In the genomic region with DNA sequence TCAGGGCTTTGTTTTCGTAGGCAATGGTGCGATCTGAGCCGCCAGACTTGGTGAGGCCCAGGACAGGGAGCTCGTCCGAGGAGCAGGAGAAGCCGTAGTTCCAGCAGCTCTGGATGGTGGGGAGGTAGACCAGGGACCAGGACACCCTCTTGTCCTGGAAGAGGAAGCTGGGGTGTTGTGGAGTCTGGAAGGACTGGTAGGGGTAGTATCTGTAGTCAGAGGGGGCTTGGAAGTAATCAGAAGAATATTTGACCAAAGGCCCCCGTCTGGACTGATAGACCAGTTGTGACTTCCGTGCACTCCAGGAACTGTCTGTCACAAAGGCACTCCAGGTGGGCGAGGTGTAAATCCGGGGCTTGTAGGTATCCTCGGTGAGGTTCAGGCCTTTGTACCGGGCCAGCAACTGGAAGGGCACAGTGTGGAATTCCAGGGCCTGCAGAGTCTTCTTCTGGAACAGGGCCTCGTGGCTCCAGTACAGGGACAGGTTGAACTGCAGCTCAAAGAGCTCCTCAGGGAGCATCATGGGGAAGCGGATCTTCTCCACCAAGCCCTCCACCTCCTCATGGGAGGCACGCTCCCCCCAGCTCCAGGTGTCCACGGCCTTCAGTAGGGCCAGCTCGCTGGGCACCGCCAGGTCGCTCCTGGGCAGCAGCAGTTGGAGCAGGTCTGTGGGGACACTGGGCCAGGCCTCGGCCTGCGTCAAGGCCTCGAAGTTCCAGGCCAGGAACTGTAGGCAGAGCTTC, we compare ENCODE assay signal across 10 cellular contexts. TPM values are rescaled to one million over a fixed set of nuclear protein-coding genes. Genes with fewer than 3 reads are reported as not detected.
DNase-seq lines count a peak whose midpoint lies in the region; ATAC-seq and TF ChIP-seq lines count a peak whose summit lies in the region.
"Had no signal": no experiment of that assay in that cellular context is flagged by ENCODE, and none has a peak within 500 bp of the region (broad histone marks: within the 10 kb centered on the region; RNA-seq: fewer than 3 reads in every experiment).

No MANE protein-coding gene starts in this region.

- BruUV-seq in Calu3 (replicated peaks; lab: Mats Ljungman, UMichigan) (no TSS peak), PC-3 (replicated peaks; lab: Mats Ljungman, UMichigan) (no TSS peak)

- H3K36me3 Mint-ChIP-seq in Calu3 (ENCODE audit: insufficient read depth, unreplicated experiment) (peaks cover 92% of the 10 kb centered on the region), endodermal cell (ENCODE audit: low read depth) (no peaks in the 10 kb centered on the region)

- ATAC-seq in PC-3 = no peak
- no peak for ATAC-seq in HG02938 (IDR thresholded peaks at IDR 0.05; ENCODE audit: unreplicated experiment)
- ATAC-seq in HG03439 (IDR thresholded peaks at IDR 0.05; ENCODE audit: unreplicated experiment) = no peak
- ATAC-seq in GM18502 (IDR thresholded peaks at IDR 0.05; ENCODE audit: poor library complexity, unreplicated experiment) = no peak

- no peaks in the 10 kb centered on the region for H3K79me2 ChIP-seq in PC-3 (ENCODE audit: low read length)

- H3K9me2 ChIP-seq in PC-3 (replicated peaks; ENCODE audit: low read length) = no peaks in the 10 kb centered on the region

- H3K9me3 ChIP-seq in PC-3 (ENCODE audit: low read length) (no peaks in the 10 kb centered on the region), endodermal cell (ENCODE audit: control insufficient read depth, low read length) (no peaks in the 10 kb centered on the region), spleen (no peaks in the 10 kb centered on the region)

- H3K27ac ChIP-seq in PC-3 (ENCODE audit: low read length) (no peak overlapping the region), endodermal cell (ENCODE audit: low read depth, low read length) (no peak overlapping the region), spleen (peak overlapping the region in 7 of 8 donors; percentile 46 to 69 (median 55))

- H3K9me3 Mint-ChIP-seq in Calu3 (ENCODE audit: low read depth, unreplicated experiment) (no peaks in the 10 kb centered on the region), endodermal cell (no peaks in the 10 kb centered on the region)
- H3K9me3 Mint-ChIP-seq: activated CD8-positive, alpha-beta T cell treated with anti-CD3 and anti-CD28 coated beads for 36 hours had no signal

- 84 to 85% methylated on average over 18 to 22 of the region's 22 CpGs for WGBS in endodermal cell (ENCODE audit: insufficient coverage in 1 of 2, insufficient read length in 1 of 2), 2 experiments
- WGBS in spleen, 5 donors = 78 to 83% (median 82%) methylated on average over 22 of the region's 22 CpGs

- peaks cover 20% of the 10 kb centered on the region for H3K4me1 Mint-ChIP-seq in Calu3 (ENCODE audit: low read depth, unreplicated experiment)
- peaks cover 21% of the 10 kb centered on the region for H3K4me1 Mint-ChIP-seq in endodermal cell

- H2AFZ ChIP-seq in PC-3 (ENCODE audit: low read length) = peak overlapping the region; percentile 62

- H3K4me3 ChIP-seq in PC-3 (ENCODE audit: low read length) (no peak overlapping the region), endodermal cell (ENCODE audit: low read length) (no peak overlapping the region), spleen (peak overlapping the region in 1 of 8 donors; percentile 36)
- H3K4me3 ChIP-seq: lung had no signal

- H3K27me3 Mint-ChIP-seq in Calu3 (ENCODE audit: unreplicated experiment) (no peaks in the 10 kb centered on the region), endodermal cell (ENCODE audit: insufficient read depth) (no peaks in the 10 kb centered on the region)
- H3K27me3 Mint-ChIP-seq: activated CD8-positive, alpha-beta T cell treated with anti-CD3 and anti-CD28 coated beads for 36 hours had no signal

- H3F3A ChIP-seq in PC-3 (ENCODE audit: low read length, unreplicated experiment) = no peaks in the 10 kb centered on the region

- H4K20me1 ChIP-seq in PC-3 (ENCODE audit: low read length) = no peaks in the 10 kb centered on the region

- H3K9ac ChIP-seq in PC-3 (ENCODE audit: low read length) (no peak overlapping the region), endodermal cell (ENCODE audit: extremely low read depth, low read length, poor library complexity, severe bottlenecking) (no peak overlapping the region)

- H3K27ac Mint-ChIP-seq in Calu3 (ENCODE audit: unreplicated experiment) (peak overlapping the region; percentile 80), endodermal cell (peak overlapping the region; percentile 96)
- H3K27ac Mint-ChIP-seq: activated CD8-positive, alpha-beta T cell treated with anti-CD3 and anti-CD28 coated beads for 36 hours had no signal

- H3K27me3 ChIP-seq in PC-3 (ENCODE audit: low read length) (no peaks in the 10 kb centered on the region), endodermal cell (ENCODE audit: control insufficient read depth, insufficient read depth, low read length, poor library complexity, severe bottlenecking) (no peaks in the 10 kb centered on the region), spleen (replicated peaks in 1 of 7) (no peaks in the 10 kb centered on the region)

- CTCF ChIA-PET in Calu3 (lab: Charles Lee) = interaction anchor here (0.7 to 2.2 kb wide), 6 partner anchors 11 to 106 kb away, joined by 3 to 15 read pairs (median 4); no protein-coding TSS in a partner anchor
- CTCF ChIA-PET in PC-3 (lab: Charles Lee) = interaction anchor here (0.6 to 2.0 kb wide), 6 partner anchors 78 to 108 kb away, joined by 3 to 23 read pairs (median 4); no protein-coding TSS in a partner anchor

- H3K4me3 Mint-ChIP-seq in Calu3 (ENCODE audit: low read depth, unreplicated experiment) (no peak overlapping the region), endodermal cell (no peak overlapping the region)
- H3K4me3 Mint-ChIP-seq: activated CD8-positive, alpha-beta T cell treated with anti-CD3 and anti-CD28 coated beads for 36 hours had no signal

- H3K4me1 ChIP-seq in PC-3 (ENCODE audit: insufficient read depth, low read length) (peaks cover 8% of the 10 kb centered on the region), endodermal cell (ENCODE audit: control insufficient read depth, insufficient read depth, low read length) (peaks cover 10% of the 10 kb centered on the region), spleen (peaks cover 8 to 64% (median 33%) of the 10 kb centered on the region in 6 donors)

- TF ChIP-seq CTCF in Calu3 (IDR thresholded peaks at IDR 0.05; ENCODE audit: unreplicated experiment) = no peak
- TF ChIP-seq CTCF in PC-3 (conservative IDR thresholded peaks at IDR 0.05; ENCODE audit: low read depth, low read length) = no peak
- TF ChIP-seq CTCF in endodermal cell (conservative IDR thresholded peaks at IDR 0.05) = no peak
- TF ChIP-seq CTCF in spleen (IDR thresholded peaks at IDR 0.05 in 8 of 11, conservative IDR thresholded peaks at IDR 0.05 in 3 of 11) = no peak

- peak overlapping the region; percentile 20 for H3K4me2 ChIP-seq in PC-3 (ENCODE audit: low read length)

- H3K36me3 ChIP-seq in PC-3 (ENCODE audit: low read depth, low read length) (no peaks in the 10 kb centered on the region), endodermal cell (ENCODE audit: control insufficient read depth, insufficient read depth, low read length) (no peaks in the 10 kb centered on the region), spleen (peaks cover 0 to 21% (median 0%) of the 10 kb centered on the region in 6 donors)

- TF ChIP-seq POLR2A in spleen (IDR thresholded peaks at IDR 0.05) = no peak

- DNase-seq in Calu3 (no peak), PC-3 (no peak), endodermal cell (peak; percentile 72), spleen (no peak), OCI-M2 (lab: John Stamatoyannopoulos, UW; ENCODE audit: unreplicated experiment) (no peak)

- POLR2A ChIA-PET in PC-3 (lab: Charles Lee; ENCODE audit: unreplicated experiment) = interaction anchor here (0.5 kb wide), 1 partner anchor 134 kb away, joined by 4 read pairs; no protein-coding TSS in a partner anchor

- intact Hi-C loops in Calu3 (cut with micrococcal nuclease; ENCODE audit: unreplicated experiment) (loop anchor here (5.0 kb wide), 1 partner anchor 105 kb away; no protein-coding TSS in a partner anchor), PC-3 (cut with micrococcal nuclease) (loop anchor here (1.0 to 5.0 kb wide), 2 partner anchors 40 to 107 kb away; no protein-coding TSS in a partner anchor), spleen (cut with DNase I; ENCODE audit: low total_unique reads) (loop anchor here (5.0 kb wide), 1 partner anchor 110 kb away; no protein-coding TSS in a partner anchor)

RNA-seq across cellular contexts. Expression of gene LGALS3BP, which starts 7.8 kb away (rescaled TPM):
- total RNA-seq in Calu3 (2022) (747 and 1,100 TPM in 2 replicates), PC-3 (2014; rRNA removed) (72.4 and 121 TPM in 2 replicates), endodermal cell (10 to 100 TPM; 23.3 to 71.4 TPM), spleen (100 to 1,000 TPM in 5 of 7 donors, 10 to 100 TPM in 2; 85.7 to 188 (median 108) TPM)
- 51.4 TPM for polyA plus RNA-seq in endodermal cell (2013, experiment 1 of 2)
- polyA plus RNA-seq in endodermal cell (2013, experiment 2 of 2) = 47.9 TPM
- 10 to 100 TPM; 33.6 to 58.7 (median 38.3) TPM for polyA plus RNA-seq in spleen

RNA-seq across cellular contexts. Expression of gene CANT1, which starts 37.6 kb away (rescaled TPM):
- total RNA-seq in Calu3 (2022) (95.7 and 115 TPM in 2 replicates), PC-3 (2014; rRNA removed) (191 and 220 TPM in 2 replicates), endodermal cell (10 to 100 TPM; 57.5 to 61.8 TPM), spleen (10 to 100 TPM; 48.1 to 76.6 (median 61.2) TPM)
- polyA plus RNA-seq in endodermal cell (2013, experiment 1 of 2) = 50.7 TPM
- polyA plus RNA-seq in endodermal cell (2013, experiment 2 of 2) = 48.7 TPM
- 10 to 100 TPM; 11.2 to 22.1 (median 12.3) TPM for polyA plus RNA-seq in spleen

RNA-seq across cellular contexts. Expression of gene TIMP2, which starts 46.7 kb away (rescaled TPM):
- total RNA-seq in Calu3 (2022) = 246 and 262 TPM in 2 replicates
- total RNA-seq in PC-3 (2014; rRNA removed) = 60.1 and 62.5 TPM in 2 replicates
- total RNA-seq in endodermal cell = 10 to 100 TPM; 36.9 to 42.7 TPM
- 61.1 TPM for polyA plus RNA-seq in endodermal cell (2013, experiment 1 of 2)
- polyA plus RNA-seq in endodermal cell (2013, experiment 2 of 2) = 60.7 TPM
- total RNA-seq in spleen = 100 to 1,000 TPM; 164 to 333 (median 198) TPM
- polyA plus RNA-seq in spleen = 10 to 100 TPM; 16.3 to 42.2 (median 26.9) TPM

RNA-seq across cellular contexts. Expression of gene C1QTNF1, which starts 52.0 kb away (rescaled TPM):
- 3.1 and 3.3 TPM in 2 replicates for total RNA-seq in Calu3 (2022)
- total RNA-seq in PC-3 (2014; rRNA removed) = 18.6 and 21.0 TPM in 2 replicates
- 10 to 100 TPM; 16.0 to 16.5 TPM for total RNA-seq in endodermal cell
- polyA plus RNA-seq in endodermal cell (2013, experiment 1 of 2) = 1.5 TPM
- 1.7 TPM for polyA plus RNA-seq in endodermal cell (2013, experiment 2 of 2)
- 100 to 1,000 TPM in 1 of 7 donors, 10 to 100 TPM in 6; 26.5 to 101 (median 69.9) TPM for total RNA-seq in spleen
- polyA plus RNA-seq in spleen = 10 to 100 TPM; 14.7 to 29.1 (median 25.3) TPM

Comparison
In these comparisons a context has a peak if more than half of its experiments do, and no peak if none do; other contexts are left out.
1. H3K27ac ChIP-seq: peak in spleen (7 of 8); none in PC-3 (single experiment) and endodermal cell (single experiment).